Comparison of ENCODE assay signal across 8 cellular contexts in the genomic region with DNA sequence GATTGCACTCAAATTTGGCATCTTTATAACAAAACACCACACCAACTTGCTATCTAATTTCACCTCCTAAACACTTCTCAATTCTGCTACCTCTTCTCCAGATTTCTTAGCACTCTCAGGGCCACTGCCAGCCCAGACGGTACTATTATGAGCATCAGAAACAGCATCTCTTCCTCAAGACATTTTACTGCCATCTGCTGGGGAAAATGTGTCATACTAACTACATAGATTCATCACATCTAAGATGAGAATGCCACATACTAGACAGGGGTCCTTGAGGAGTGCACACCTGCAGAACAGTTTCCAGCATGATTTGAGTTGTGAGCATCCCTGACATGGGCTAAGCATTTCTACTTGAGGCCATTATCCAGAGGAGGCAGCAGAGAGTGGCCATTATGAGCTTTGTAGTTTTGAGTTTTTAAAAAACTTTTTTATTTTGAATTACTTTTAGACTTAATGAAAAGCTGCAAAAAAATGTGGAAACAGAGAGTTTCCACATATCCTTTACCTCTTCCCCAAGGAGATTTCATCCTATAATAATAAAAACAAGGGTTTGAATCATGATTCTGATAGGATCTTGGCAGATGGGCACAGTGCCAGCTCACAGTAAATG. TPM values are rescaled to one million over a fixed set of nuclear protein-coding genes. Genes with fewer than 3 reads are reported as not detected.
DNase-seq lines count a peak whose midpoint lies in the region; ATAC-seq and TF ChIP-seq lines count a peak whose summit lies in the region.

No MANE protein-coding gene starts in this region.

- TF ChIP-seq CTCF in WERI-Rb-1 (IDR thresholded peaks at IDR 0.05; ENCODE audit: low read depth, low read length) (peak; percentile 41; the same call in 1 of the 2 replicates), foreskin fibroblast (IDR thresholded peaks at IDR 0.05; ENCODE audit: low read depth, low read length) (peak; percentile 50), osteoblast (IDR thresholded peaks at IDR 0.05; ENCODE audit: extremely low read depth, low read depth, low read length) (peak; percentile 63)

- H3K4me2 ChIP-seq in osteoblast (ENCODE audit: insufficient read depth, low read length), result no peak overlapping the region

- H4K20me1 ChIP-seq in osteoblast (ENCODE audit: insufficient read depth, low read length), result no peaks in the 10 kb centered on the region

- no peak overlapping the region for H2AFZ ChIP-seq in osteoblast (ENCODE audit: low read length)

- DNase-seq in DMS 273 (lab: John Stamatoyannopoulos, UW; ENCODE audit: unreplicated experiment) (peak; percentile 87), NCI-H2171 (lab: John Stamatoyannopoulos, UW) (peak; percentile 55), WERI-Rb-1 (peak; percentile 26), foreskin fibroblast (peak; percentile 44 to 79), osteoblast (ENCODE audit: insufficient read length, low spot score, missing footprints) (peak; percentile 41), mesenteric fat pad (ENCODE audit: low spot score) (no peak)

- no peaks in the 10 kb centered on the region for H3K9me3 ChIP-seq in WERI-Rb-1 (ENCODE audit: severe bottlenecking)
- H3K9me3 ChIP-seq in osteoblast (ENCODE audit: low read depth, low read length), result no peaks in the 10 kb centered on the region

- H3K79me2 ChIP-seq in osteoblast (ENCODE audit: insufficient read depth, low read length), result no peaks in the 10 kb centered on the region

- H3K4me1 ChIP-seq in osteoblast (ENCODE audit: insufficient read depth, low read length), result no peaks in the 10 kb centered on the region

- H3K27me3 ChIP-seq in WERI-Rb-1 (ENCODE audit: insufficient read depth, low read depth, severe bottlenecking) (no peaks in the 10 kb centered on the region), osteoblast (ENCODE audit: insufficient read depth, low read length) (peaks cover 3% of the 10 kb centered on the region)

- no peaks in the 10 kb centered on the region for H3K36me3 ChIP-seq in WERI-Rb-1
- H3K36me3 ChIP-seq in osteoblast (ENCODE audit: insufficient read depth, low read length), result no peaks in the 10 kb centered on the region

- H3K27ac ChIP-seq in WERI-Rb-1 (no peak overlapping the region), osteoblast (ENCODE audit: low read depth, low read length) (no peak overlapping the region)

- H3K4me3 ChIP-seq in WERI-Rb-1 (ENCODE audit: low read depth, low read length) (no peak overlapping the region), foreskin fibroblast (ENCODE audit: low read depth in 1 of 2, low read length in 2 of 2) (no peak overlapping the region), osteoblast (ENCODE audit: insufficient read depth, low read length) (no peak overlapping the region)

- ATAC-seq in GM19043 (IDR thresholded peaks at IDR 0.05; ENCODE audit: low read depth, unreplicated experiment) (peak; percentile 88), HG03108 (IDR thresholded peaks at IDR 0.05; ENCODE audit: unreplicated experiment) (peak; percentile 62)

RNA-seq across cellular contexts. Expression of gene GRIP1, which starts 15.1 kb away (rescaled TPM):
- under 0.01 TPM in 2 replicates for total RNA-seq in osteoblast
- 1.6 TPM for total RNA-seq in mesenteric fat pad
